In the genomic region with DNA sequence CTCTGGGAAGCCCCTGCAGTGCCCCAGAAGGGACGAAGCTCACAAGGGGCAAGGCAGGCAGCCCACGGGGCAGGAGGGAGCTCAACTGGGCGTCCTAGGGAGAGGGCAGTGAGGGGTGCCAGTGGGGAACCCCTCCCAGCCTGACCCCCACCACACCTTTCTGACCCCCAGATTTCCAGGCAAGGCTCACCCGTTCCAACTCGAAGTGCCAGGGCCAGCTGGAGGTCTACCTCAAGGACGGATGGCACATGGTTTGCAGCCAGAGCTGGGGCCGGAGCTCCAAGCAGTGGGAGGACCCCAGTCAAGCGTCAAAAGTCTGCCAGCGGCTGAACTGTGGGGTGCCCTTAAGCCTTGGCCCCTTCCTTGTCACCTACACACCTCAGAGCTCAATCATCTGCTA, we compare ENCODE assay signal across 21 cellular contexts. TPM values are rescaled to one million over a fixed set of nuclear protein-coding genes. Genes with fewer than 3 reads are reported as not detected.
A peak's percentile ranks its signal among the peaks of the same experiment; 100 is the strongest.
DNase-seq lines count a peak whose midpoint lies in the region; ATAC-seq lines count a peak whose summit lies in the region.
"Had no signal": no experiment of that assay in that cellular context is flagged by ENCODE, and none has a peak within 500 bp of the region (broad histone marks: within the 10 kb centered on the region; RNA-seq: fewer than 3 reads in every experiment).

No MANE protein-coding gene starts in this region.

- ATAC-seq in T-helper 17 cell = no peak
- ATAC-seq in activated naive CD8-positive, alpha-beta T cell treated with anti-CD3 and anti-CD28 coated beads, Interleukin-2, amount 10 ng/mL, durations not matched to agents 7 days and 5 days (ENCODE audit: low read depth) = no peak
- ATAC-seq in stimulated activated memory B cell treated with anti-CD40 and anti-IgM and Interleukin-4, amounts not matched to agents 10 μg/mL and 1 μg/mL and 100 μg/mL, for 72 hours = peak; percentile 20
- no peak for ATAC-seq in GM21619 (IDR thresholded peaks at IDR 0.05; ENCODE audit: unreplicated experiment)
- ATAC-seq: Panc1 had no signal

- H3K9me3 Mint-ChIP-seq in activated naive CD4-positive, alpha-beta T cell treated with anti-CD3 and anti-CD28 coated beads for 36 hours = no peaks in the 10 kb centered on the region
- no peaks in the 10 kb centered on the region for H3K9me3 Mint-ChIP-seq in activated naive CD8-positive, alpha-beta T cell treated with anti-CD3 and anti-CD28 coated beads, Interleukin-2, amount 10 ng/mL, durations not matched to agents 7 days and 5 days
- H3K9me3 Mint-ChIP-seq in stimulated activated memory B cell treated with anti-CD40 and anti-IgM and Interleukin-4, amounts not matched to agents 10 μg/mL and 1 μg/mL and 100 μg/mL, for 72 hours = peaks cover 6% of the 10 kb centered on the region
- H3K9me3 Mint-ChIP-seq: HFFc6, IgD-negative memory B cell had no signal

- CTCF ChIA-PET in activated naive CD4-positive, alpha-beta T cell treated with anti-CD3 and anti-CD28 coated beads for 36 hours (lab: Charles Lee) = interaction anchor here (1.1 to 3.1 kb wide), 4 partner anchors 11 to 76 kb away, joined by 3 to 16 read pairs (median 4); no protein-coding TSS in a partner anchor

- peaks cover 75% of the 10 kb centered on the region for H3K36me3 Mint-ChIP-seq in activated naive CD4-positive, alpha-beta T cell treated with anti-CD3 and anti-CD28 coated beads for 36 hours (ENCODE audit: low read depth)
- peaks cover 28% of the 10 kb centered on the region for H3K36me3 Mint-ChIP-seq in T-helper 17 cell (ENCODE audit: low read depth)
- peaks cover 65% of the 10 kb centered on the region for H3K36me3 Mint-ChIP-seq in activated naive CD8-positive, alpha-beta T cell treated with anti-CD3 and anti-CD28 coated beads, Interleukin-2, amount 10 ng/mL, durations not matched to agents 7 days and 5 days
- peaks cover 6% of the 10 kb centered on the region for H3K36me3 Mint-ChIP-seq in stimulated activated memory B cell treated with anti-CD40 and anti-IgM and Interleukin-4, amounts not matched to agents 10 μg/mL and 1 μg/mL and 100 μg/mL, for 72 hours

- no peak overlapping the region for H3K4me3 Mint-ChIP-seq in activated naive CD4-positive, alpha-beta T cell treated with anti-CD3 and anti-CD28 coated beads for 36 hours
- no peak overlapping the region for H3K4me3 Mint-ChIP-seq in T-helper 17 cell
- H3K4me3 Mint-ChIP-seq in activated naive CD8-positive, alpha-beta T cell treated with anti-CD3 and anti-CD28 coated beads, Interleukin-2, amount 10 ng/mL, durations not matched to agents 7 days and 5 days = no peak overlapping the region
- no peak overlapping the region for H3K4me3 Mint-ChIP-seq in stimulated activated memory B cell treated with anti-CD40 and anti-IgM and Interleukin-4, amounts not matched to agents 10 μg/mL and 1 μg/mL and 100 μg/mL, for 72 hours
- H3K4me3 Mint-ChIP-seq: HFFc6, IgD-negative memory B cell had no signal

- no peaks in the 10 kb centered on the region for H3K9me3 ChIP-seq in T-helper 17 cell (ENCODE audit: control insufficient read depth, low read length, poor library complexity, severe bottlenecking)

- H3K27me3 Mint-ChIP-seq in activated naive CD4-positive, alpha-beta T cell treated with anti-CD3 and anti-CD28 coated beads for 36 hours (ENCODE audit: low read depth) = no peaks in the 10 kb centered on the region
- H3K27me3 Mint-ChIP-seq in T-helper 17 cell = no peaks in the 10 kb centered on the region
- no peaks in the 10 kb centered on the region for H3K27me3 Mint-ChIP-seq in activated naive CD8-positive, alpha-beta T cell treated with anti-CD3 and anti-CD28 coated beads, Interleukin-2, amount 10 ng/mL, durations not matched to agents 7 days and 5 days
- no peaks in the 10 kb centered on the region for H3K27me3 Mint-ChIP-seq in stimulated activated memory B cell treated with anti-CD40 and anti-IgM and Interleukin-4, amounts not matched to agents 10 μg/mL and 1 μg/mL and 100 μg/mL, for 72 hours
- H3K27me3 Mint-ChIP-seq: IgD-negative memory B cell had no signal

- intact Hi-C loops in activated naive CD4-positive, alpha-beta T cell treated with anti-CD3 and anti-CD28 coated beads for 36 hours (cut with micrococcal nuclease) = no loop called here

- no peak for DNase-seq in activated naive CD4-positive, alpha-beta T cell treated with anti-CD3 and anti-CD28 coated beads for 36 hours
- DNase-seq in activated naive CD4-positive, alpha-beta T cell (lab: John Stamatoyannopoulos, UW) = no peak
- DNase-seq in T-helper 17 cell = no peak
- DNase-seq in activated naive CD8-positive, alpha-beta T cell treated with anti-CD3 and anti-CD28 coated beads, Interleukin-2, amount 10 ng/mL, durations not matched to agents 7 days and 5 days = no peak
- no peak for DNase-seq in ecto neural progenitor cell (ENCODE audit: low spot score)
- DNase-seq: ACHN, Calu3, DMS53, HFFc6, NCI-H1105, NCI-H1694, NCI-H2227 treated with DMSO at 0.1 percent for 48 hours, NCI-H524, Right ventricle myocardium superior had no signal

- POLR2A ChIA-PET in activated naive CD8-positive, alpha-beta T cell treated with anti-CD3 and anti-CD28 coated beads, Interleukin-2, amount 10 ng/mL, durations not matched to agents 7 days and 5 days (lab: Charles Lee) = interaction anchor here (0.9 to 1.1 kb wide), 2 partner anchors 13 to 92 kb away, joined by 3 read pairs; no protein-coding TSS in a partner anchor

- peaks cover 82% of the 10 kb centered on the region for H3K4me1 Mint-ChIP-seq in activated naive CD4-positive, alpha-beta T cell treated with anti-CD3 and anti-CD28 coated beads for 36 hours (ENCODE audit: low read depth)
- peaks cover 61% of the 10 kb centered on the region for H3K4me1 Mint-ChIP-seq in T-helper 17 cell
- peaks cover 74% of the 10 kb centered on the region for H3K4me1 Mint-ChIP-seq in activated naive CD8-positive, alpha-beta T cell treated with anti-CD3 and anti-CD28 coated beads, Interleukin-2, amount 10 ng/mL, durations not matched to agents 7 days and 5 days
- H3K4me1 Mint-ChIP-seq in stimulated activated memory B cell treated with anti-CD40 and anti-IgM and Interleukin-4, amounts not matched to agents 10 μg/mL and 1 μg/mL and 100 μg/mL, for 72 hours = peaks cover 30% of the 10 kb centered on the region

- peak overlapping the region; percentile 97 for H3K27ac Mint-ChIP-seq in activated naive CD4-positive, alpha-beta T cell treated with anti-CD3 and anti-CD28 coated beads for 36 hours
- H3K27ac Mint-ChIP-seq in T-helper 17 cell = peak overlapping the region; percentile 97
- H3K27ac Mint-ChIP-seq in activated naive CD8-positive, alpha-beta T cell treated with anti-CD3 and anti-CD28 coated beads, Interleukin-2, amount 10 ng/mL, durations not matched to agents 7 days and 5 days = peak overlapping the region; percentile 38
- H3K27ac Mint-ChIP-seq in stimulated activated memory B cell treated with anti-CD40 and anti-IgM and Interleukin-4, amounts not matched to agents 10 μg/mL and 1 μg/mL and 100 μg/mL, for 72 hours = no peak overlapping the region
- H3K27ac Mint-ChIP-seq: HFFc6, IgD-negative memory B cell had no signal

RNA-seq across cellular contexts. Expression of a gene that starts 15.7 kb away (rescaled TPM):
- total RNA-seq in activated naive CD4-positive, alpha-beta T cell treated with anti-CD3 and anti-CD28 coated beads for 36 hours = 100 to 1,000 TPM; 228 to 232 TPM
- 100 to 1,000 TPM; 310 to 362 TPM for total RNA-seq in T-helper 17 cell
- 100 to 1,000 TPM; 303 to 313 TPM for total RNA-seq in activated naive CD8-positive, alpha-beta T cell treated with anti-CD3 and anti-CD28 coated beads, Interleukin-2, amount 10 ng/mL, durations not matched to agents 7 days and 5 days
- total RNA-seq: Calu3, H4, HFFc6, HT1080, LHCN-M2, Right ventricle myocardium superior had no signal

RNA-seq across cellular contexts. Expression of a gene that starts 43.2 kb away (rescaled TPM):
- 1 to 10 TPM; 8.5 to 8.9 TPM for total RNA-seq in activated naive CD4-positive, alpha-beta T cell treated with anti-CD3 and anti-CD28 coated beads for 36 hours
- total RNA-seq in T-helper 17 cell = 1 to 10 TPM; 3.5 to 5.6 TPM
- total RNA-seq in activated naive CD8-positive, alpha-beta T cell treated with anti-CD3 and anti-CD28 coated beads, Interleukin-2, amount 10 ng/mL, durations not matched to agents 7 days and 5 days = 1 to 10 TPM; 5.6 to 6.0 TPM
